ENCODE assay signal across 14 cellular contexts in genomic region chr10:79433324-79434222, GRCh38. TPM values are rescaled to one million over a fixed set of nuclear protein-coding genes. Genes with fewer than 3 reads are reported as not detected.
DNase-seq lines count a peak whose midpoint lies in the region; ATAC-seq and TF ChIP-seq lines count a peak whose summit lies in the region.
"Had no signal": no experiment of that assay in that cellular context is flagged by ENCODE, and none has a peak within 500 bp of the region (broad histone marks: within the 10 kb centered on the region; RNA-seq: fewer than 3 reads in every experiment).

No MANE protein-coding gene starts in this region.

- H3K9me2 ChIP-seq in GM23338 (ENCODE audit: insufficient read depth), result no peaks in the 10 kb centered on the region

- H3K4me3 ChIP-seq in fibroblast of lung (replicated peaks in 1 of 4; ENCODE audit: control extremely low read depth in 1 of 4, insufficient read depth in 1 of 4, low read depth in 3 of 4, low read length in 4 of 4) (no peak overlapping the region), osteoblast (ENCODE audit: insufficient read depth, low read length) (no peak overlapping the region), upper lobe of left lung (no peak overlapping the region), GM23338 (no peak overlapping the region)
- H3K4me3 ChIP-seq in CD8-positive, alpha-beta T cell (ENCODE audit: low read depth, low read length), result no peak overlapping the region
- H3K4me3 ChIP-seq: A549, SJCRH30 had no signal

- H3K27me3 Mint-ChIP-seq in activated CD8-positive, alpha-beta T cell treated with anti-CD3 and anti-CD28 coated beads for 36 hours, result no peaks in the 10 kb centered on the region
- no peaks in the 10 kb centered on the region for H3K27me3 Mint-ChIP-seq in activated CD8-positive, alpha-beta T cell treated with anti-CD3 and anti-CD28 coated beads, Interleukin-2, amount 10 ng/mL, durations not matched to agents 7 days and 5 days (ENCODE audit: low read depth)
- H3K27me3 Mint-ChIP-seq in CD8-positive, alpha-beta T cell (ENCODE audit: low read depth), result peaks cover 4% of the 10 kb centered on the region
- H3K27me3 Mint-ChIP-seq in GM23338 (ENCODE audit: insufficient read depth, low read depth, poor library complexity), result peaks cover 5% of the 10 kb centered on the region

- TF ChIP-seq EP300 in upper lobe of left lung (IDR thresholded peaks at IDR 0.05), result no peak

- POLR2A ChIA-PET in activated CD8-positive, alpha-beta T cell treated with anti-CD3 and anti-CD28 coated beads for 36 hours (lab: Charles Lee), result interaction anchor here (0.7 to 1.0 kb wide), 3 partner anchors 11 to 12 kb away, joined by 3 to 4 read pairs (median 3); partner anchors contain the start of gene ZCCHC24
- POLR2A ChIA-PET in activated CD8-positive, alpha-beta T cell treated with anti-CD3 and anti-CD28 coated beads, Interleukin-2, amount 10 ng/mL, durations not matched to agents 7 days and 5 days (lab: Charles Lee), result no interaction called here
- POLR2A ChIA-PET in CD8-positive, alpha-beta T cell (lab: Charles Lee), result no interaction called here

- H4K20me1 ChIP-seq in fibroblast of lung (ENCODE audit: control insufficient read depth, extremely low read depth, insufficient read depth, low read length), result no peaks in the 10 kb centered on the region
- H4K20me1 ChIP-seq in osteoblast (ENCODE audit: insufficient read depth, low read length), result peaks cover 30% of the 10 kb centered on the region
- H4K20me1 ChIP-seq in GM23338 (replicated peaks; ENCODE audit: insufficient read depth), result no peaks in the 10 kb centered on the region; the same call in 1 of the 2 replicates

- H3F3A ChIP-seq in GM23338 (replicated peaks; ENCODE audit: low read depth), result no peaks in the 10 kb centered on the region

- peak overlapping the region; percentile 26 for H3K4me2 ChIP-seq in fibroblast of lung (ENCODE audit: extremely low read depth, insufficient read depth, low read length)
- H3K4me2 ChIP-seq in osteoblast (ENCODE audit: insufficient read depth, low read length), result peak overlapping the region; percentile 73
- no peak overlapping the region for H3K4me2 ChIP-seq in GM23338
- H3K4me2 ChIP-seq: A549 had no signal

- H3K9ac ChIP-seq in fibroblast of lung (ENCODE audit: insufficient read depth, low read length), result no peak overlapping the region

- no peak overlapping the region for H3K4me3 Mint-ChIP-seq in activated CD8-positive, alpha-beta T cell treated with anti-CD3 and anti-CD28 coated beads for 36 hours
- no peak overlapping the region for H3K4me3 Mint-ChIP-seq in activated CD8-positive, alpha-beta T cell treated with anti-CD3 and anti-CD28 coated beads, Interleukin-2, amount 10 ng/mL, durations not matched to agents 7 days and 5 days
- H3K4me3 Mint-ChIP-seq in CD8-positive, alpha-beta T cell, result no peak overlapping the region
- H3K4me3 Mint-ChIP-seq in GM23338, result no peak overlapping the region

- peak; percentile 10 for ATAC-seq in activated CD8-positive, alpha-beta T cell treated with anti-CD3 and anti-CD28 coated beads for 36 hours
- no peak for ATAC-seq in activated CD8-positive, alpha-beta T cell treated with anti-CD3 and anti-CD28 coated beads, Interleukin-2, amount 10 ng/mL, durations not matched to agents 7 days and 5 days
- ATAC-seq in upper lobe of left lung (ENCODE audit: low FRiP score in 2 of 2) (no peak), GM23338 (no peak)
- ATAC-seq in CD8-positive, alpha-beta T cell, result no peak
- ATAC-seq: A549 had no signal

- H2AFZ ChIP-seq in fibroblast of lung (ENCODE audit: low read length) (no peak overlapping the region), osteoblast (ENCODE audit: low read length) (no peak overlapping the region), GM23338 (no peak overlapping the region)

- peaks cover 31% of the 10 kb centered on the region for H3K36me3 ChIP-seq in fibroblast of lung (ENCODE audit: control insufficient read depth, insufficient read depth, low read length)
- peaks cover 61% of the 10 kb centered on the region for H3K36me3 ChIP-seq in osteoblast (ENCODE audit: insufficient read depth, low read length)
- H3K36me3 ChIP-seq in upper lobe of left lung, result peaks cover 0 to 39% (median 15%) of the 10 kb centered on the region in 4 donors
- H3K36me3 ChIP-seq in CD8-positive, alpha-beta T cell (ENCODE audit: insufficient read depth, low read length), result no peaks in the 10 kb centered on the region
- H3K36me3 ChIP-seq in GM23338 (ENCODE audit: insufficient read depth), result no peaks in the 10 kb centered on the region; the same call in 1 of the 2 replicates

- no peaks in the 10 kb centered on the region for H3K36me3 Mint-ChIP-seq in activated CD8-positive, alpha-beta T cell treated with anti-CD3 and anti-CD28 coated beads for 36 hours (ENCODE audit: low read depth)
- H3K36me3 Mint-ChIP-seq in activated CD8-positive, alpha-beta T cell treated with anti-CD3 and anti-CD28 coated beads, Interleukin-2, amount 10 ng/mL, durations not matched to agents 7 days and 5 days (ENCODE audit: low read depth), result no peaks in the 10 kb centered on the region
- no peaks in the 10 kb centered on the region for H3K36me3 Mint-ChIP-seq in CD8-positive, alpha-beta T cell
- no peaks in the 10 kb centered on the region for H3K36me3 Mint-ChIP-seq in GM23338 (ENCODE audit: low read depth)

- H3K27ac Mint-ChIP-seq in activated CD8-positive, alpha-beta T cell treated with anti-CD3 and anti-CD28 coated beads for 36 hours, result peak overlapping the region; percentile 88
- H3K27ac Mint-ChIP-seq in activated CD8-positive, alpha-beta T cell treated with anti-CD3 and anti-CD28 coated beads, Interleukin-2, amount 10 ng/mL, durations not matched to agents 7 days and 5 days, result no peak overlapping the region
- no peak overlapping the region for H3K27ac Mint-ChIP-seq in CD8-positive, alpha-beta T cell
- no peak overlapping the region for H3K27ac Mint-ChIP-seq in GM23338

- 83 to 92% methylated on average over 4 to 13 of the region's 13 CpGs for WGBS in upper lobe of left lung, 2 donors

- peak overlapping the region; percentile 5 for H3K27ac ChIP-seq in fibroblast of lung (ENCODE audit: insufficient read depth, low read length)
- H3K27ac ChIP-seq in osteoblast (ENCODE audit: low read depth, low read length), result peak overlapping the region; percentile 94
- peak overlapping the region; percentile 48 to 85 (median 81) for H3K27ac ChIP-seq in upper lobe of left lung
- no peak overlapping the region for H3K27ac ChIP-seq in CD8-positive, alpha-beta T cell (ENCODE audit: low read depth, low read length)
- no peak overlapping the region for H3K27ac ChIP-seq in GM23338 (ENCODE audit: low read depth)
- H3K27ac ChIP-seq: A549, SJCRH30 had no signal

- no peak for TF ChIP-seq CTCF in activated CD8-positive, alpha-beta T cell treated with anti-CD3 and anti-CD28 coated beads for 36 hours (IDR thresholded peaks at IDR 0.05)
- TF ChIP-seq CTCF in fibroblast of lung (conservative IDR thresholded peaks at IDR 0.05 in 1 of 2, IDR thresholded peaks at IDR 0.05 in 1 of 2; ENCODE audit: low read depth in 1 of 2, low read length in 2 of 2) (no peak), osteoblast (IDR thresholded peaks at IDR 0.05; ENCODE audit: extremely low read depth, low read depth, low read length) (no peak), upper lobe of left lung (IDR thresholded peaks at IDR 0.05) (no peak), GM23338 (conservative IDR thresholded peaks at IDR 0.05; ENCODE audit: low read depth in 2 of 2) (no peak)
- TF ChIP-seq CTCF in CD8-positive, alpha-beta T cell (IDR thresholded peaks at IDR 0.05), result no peak

- H3K4me1 Mint-ChIP-seq in activated CD8-positive, alpha-beta T cell treated with anti-CD3 and anti-CD28 coated beads for 36 hours (ENCODE audit: low read depth), result peaks cover 15% of the 10 kb centered on the region
- peaks cover 11% of the 10 kb centered on the region for H3K4me1 Mint-ChIP-seq in activated CD8-positive, alpha-beta T cell treated with anti-CD3 and anti-CD28 coated beads, Interleukin-2, amount 10 ng/mL, durations not matched to agents 7 days and 5 days (ENCODE audit: low read depth)
- H3K4me1 Mint-ChIP-seq in CD8-positive, alpha-beta T cell (ENCODE audit: low read depth), result no peaks in the 10 kb centered on the region
- H3K4me1 Mint-ChIP-seq in GM23338, result peaks cover 28% of the 10 kb centered on the region

- H3K4me1 ChIP-seq in fibroblast of lung (ENCODE audit: control insufficient read depth, extremely low read depth, insufficient read depth, low read length) (peaks cover 67% of the 10 kb centered on the region), osteoblast (ENCODE audit: insufficient read depth, low read length) (peaks cover 55% of the 10 kb centered on the region), upper lobe of left lung (peaks cover 24 to 34% (median 30%) of the 10 kb centered on the region in 4 donors), GM23338 (ENCODE audit: insufficient read depth) (no peaks in the 10 kb centered on the region; the same call in 1 of the 2 replicates)
- H3K4me1 ChIP-seq in CD8-positive, alpha-beta T cell (ENCODE audit: insufficient read depth, low read length), result no peaks in the 10 kb centered on the region

- no peak for DNase-seq in activated CD8-positive, alpha-beta T cell treated with anti-CD3 and anti-CD28 coated beads for 36 hours
- no peak for DNase-seq in activated CD8-positive, alpha-beta T cell treated with anti-CD3 and anti-CD28 coated beads, Interleukin-2, amount 10 ng/mL, durations not matched to agents 7 days and 5 days
- DNase-seq in fibroblast of lung (ENCODE audit: low read depth in 2 of 2) (no peak), osteoblast (ENCODE audit: insufficient read length, low spot score, missing footprints) (no peak), upper lobe of left lung (no peak), HuH-7 (ENCODE audit: low spot score) (no peak), GM23338 (ENCODE audit: low spot score) (no peak)
- DNase-seq in CD8-positive, alpha-beta T cell, result no peak
- DNase-seq: activated T-cell treated with anti-CD3 and anti-CD28 coated beads for 4 hours, DMS 273 treated with DMSO at 0.1 percent for 48 hours, NCI-H1417, NCI-H748 treated with DMSO at 0.1 percent for 48 hours, SJCRH30 had no signal

- TF ChIP-seq POLR2A in upper lobe of left lung (IDR thresholded peaks at IDR 0.05), result no peak

- CTCF ChIA-PET in activated CD8-positive, alpha-beta T cell treated with anti-CD3 and anti-CD28 coated beads for 36 hours (lab: Charles Lee), result interaction anchor here (0.9 to 2.6 kb wide), 2 partner anchors 10 to 34 kb away, joined by 3 to 6 read pairs; no protein-coding TSS in a partner anchor
- CTCF ChIA-PET in activated CD8-positive, alpha-beta T cell treated with anti-CD3 and anti-CD28 coated beads, Interleukin-2, amount 10 ng/mL, durations not matched to agents 7 days and 5 days (lab: Charles Lee), result interaction anchor here (0.8 to 1.5 kb wide), 4 partner anchors 11 to 59 kb away, joined by 3 to 4 read pairs (median 4); no protein-coding TSS in a partner anchor
- CTCF ChIA-PET in CD8-positive, alpha-beta T cell (lab: Charles Lee), result interaction anchor here (1.3 to 1.5 kb wide), 2 partner anchors 10 to 59 kb away, joined by 3 read pairs; no protein-coding TSS in a partner anchor

- H3K27me3 ChIP-seq in fibroblast of lung (ENCODE audit: control insufficient read depth, insufficient read depth, low read length), result no peaks in the 10 kb centered on the region
- no peaks in the 10 kb centered on the region for H3K27me3 ChIP-seq in osteoblast (ENCODE audit: insufficient read depth, low read length)
- no peaks in the 10 kb centered on the region for H3K27me3 ChIP-seq in upper lobe of left lung
- no peaks in the 10 kb centered on the region for H3K27me3 ChIP-seq in CD8-positive, alpha-beta T cell (ENCODE audit: insufficient read depth, low read length)
- no peaks in the 10 kb centered on the region for H3K27me3 ChIP-seq in GM23338 (ENCODE audit: insufficient read depth)
- H3K27me3 ChIP-seq: SJCRH30 had no signal

- H3K9me3 Mint-ChIP-seq in activated CD8-positive, alpha-beta T cell treated with anti-CD3 and anti-CD28 coated beads for 36 hours, result no peaks in the 10 kb centered on the region
- no peaks in the 10 kb centered on the region for H3K9me3 Mint-ChIP-seq in activated CD8-positive, alpha-beta T cell treated with anti-CD3 and anti-CD28 coated beads, Interleukin-2, amount 10 ng/mL, durations not matched to agents 7 days and 5 days (ENCODE audit: insufficient read depth)
- no peaks in the 10 kb centered on the region for H3K9me3 Mint-ChIP-seq in CD8-positive, alpha-beta T cell
- no peaks in the 10 kb centered on the region for H3K9me3 Mint-ChIP-seq in GM23338

- H3K9me3 ChIP-seq in fibroblast of lung (ENCODE audit: control insufficient read depth, insufficient read depth, low read depth, low read length), result no peaks in the 10 kb centered on the region
- no peaks in the 10 kb centered on the region for H3K9me3 ChIP-seq in osteoblast (ENCODE audit: low read depth, low read length)
- no peaks in the 10 kb centered on the region for H3K9me3 ChIP-seq in upper lobe of left lung
- no peaks in the 10 kb centered on the region for H3K9me3 ChIP-seq in CD8-positive, alpha-beta T cell (ENCODE audit: low read length)
- H3K9me3 ChIP-seq: A549, SJCRH30 had no signal

- H3K79me2 ChIP-seq in fibroblast of lung (ENCODE audit: control insufficient read depth, insufficient read depth, low read length) (peaks cover 60% of the 10 kb centered on the region), osteoblast (ENCODE audit: insufficient read depth, low read length) (peaks cover 73% of the 10 kb centered on the region), GM23338 (replicated peaks; ENCODE audit: insufficient read depth) (no peaks in the 10 kb centered on the region)

- intact Hi-C loops in activated CD8-positive, alpha-beta T cell treated with anti-CD3 and anti-CD28 coated beads for 36 hours (cut with micrococcal nuclease), result no loop called here
- intact Hi-C loops in CD8-positive, alpha-beta T cell (cut with DNase I, micrococcal nuclease), result no loop called here

RNA-seq across cellular contexts. Expression of gene ZCCHC24, which starts 11.9 kb away (rescaled TPM):
- total RNA-seq in activated CD8-positive, alpha-beta T cell treated with anti-CD3 and anti-CD28 coated beads for 36 hours, result 1 to 10 TPM; 1.0 to 1.7 TPM
- 1 to 10 TPM; 1.7 to 1.8 TPM for total RNA-seq in activated CD8-positive, alpha-beta T cell treated with anti-CD3 and anti-CD28 coated beads, Interleukin-2, amount 10 ng/mL, durations not matched to agents 7 days and 5 days
- total RNA-seq in fibroblast of lung (40.3 and 44.4 TPM in 2 replicates), osteoblast (48.5 and 69.5 TPM in 2 replicates), upper lobe of left lung (10 to 100 TPM; 12.6 to 45.7 (median 21.0) TPM)
- polyA plus RNA-seq in fibroblast of lung (30.2 and 33.2 TPM in 2 replicates), GM23338 (2016; fragmentation: Nextera tagmentation; extraction: Ambion mirVana) (2.0 and 2.9 TPM in 2 replicates)
- polyA plus RNA-seq in fibroblast of lung (2012), result 45.0 and 51.9 TPM in 2 replicates
- 92.5 and 96.5 TPM in 2 replicates for polyA minus RNA-seq in fibroblast of lung (ENCODE audit: low replicate concordance)
- 1 to 10 TPM; 1.1 to 1.9 TPM for total RNA-seq in CD8-positive, alpha-beta T cell
- 7.2 and 10.1 TPM in 2 replicates for total RNA-seq in GM23338 (2014; rRNA removed; shearing (Covaris generic))

Comparison
In these comparisons a context has a peak if more than half of its experiments do, and no peak if none do; other contexts are left out.
1. H3K27ac ChIP-seq: peak in fibroblast of lung (single experiment), osteoblast (single experiment) and upper lobe of left lung (4 of 4); none in CD8-positive, alpha-beta T cell (single experiment) and GM23338 (single experiment).